Comparison of ENCODE assay signal across 20 cellular contexts in genomic region chr18:76730901-76731300, GRCh38.
DNase-seq lines count a peak whose midpoint lies in the region; ATAC-seq and TF ChIP-seq lines count a peak whose summit lies in the region.
"Had no signal": no experiment of that assay in that cellular context is flagged by ENCODE, and none has a peak within 500 bp of the region (broad histone marks: within the 10 kb centered on the region; RNA-seq: fewer than 3 reads in every experiment).

No MANE protein-coding gene starts in this region.

- peaks cover 0 to 13% (median 7%) of the 10 kb centered on the region in 10 experiments; a peak in 13 of 20 replicates for H3K4me1 ChIP-seq in BLaER1 treated with 17β-estradiol and CSF1 and Interleukin-3, amounts not matched to agents 10 nM and 100 nM
- H3K4me1 ChIP-seq in Loucy (ENCODE audit: insufficient read depth, low read length, poor library complexity, severe bottlenecking) = peaks cover 9% of the 10 kb centered on the region
- peaks cover 7% of the 10 kb centered on the region for H3K4me1 ChIP-seq in neural progenitor cell
- H3K4me1 ChIP-seq: HAP-1 had no signal

- in situ Hi-C loops in astrocyte of the spinal cord (cut with HindIII; ENCODE audit: low sequenced_read_pairs) = no loop called here

- H3K4me1 Mint-ChIP-seq in neural progenitor cell (peaks cover 10% of the 10 kb centered on the region), osteocyte (ENCODE audit: unreplicated experiment) (peaks cover 7% of the 10 kb centered on the region)
- H3K4me1 Mint-ChIP-seq: IgD-negative memory B cell had no signal

- no peak for ATAC-seq in HG03108 (IDR thresholded peaks at IDR 0.05; ENCODE audit: unreplicated experiment)
- ATAC-seq: CD8-positive, alpha-beta T cell; HepG2 had no signal

- peaks cover 5 to 34% (median 26%) of the 10 kb centered on the region in 11 experiments; a peak in 17 of 22 replicates for H3K9me3 ChIP-seq in BLaER1 treated with 17β-estradiol and CSF1 and Interleukin-3, amounts not matched to agents 10 nM and 100 nM (replicated peaks in 1 of 11)
- no peaks in the 10 kb centered on the region; the same call in 1 of the 2 replicates for H3K9me3 ChIP-seq in Loucy (ENCODE audit: insufficient read depth, low read depth, low read length)
- H3K9me3 ChIP-seq in neural progenitor cell (ENCODE audit: low read depth) = no peaks in the 10 kb centered on the region

- H3K27me3 Mint-ChIP-seq in neural progenitor cell (ENCODE audit: insufficient read depth, low read depth) (peaks cover 4% of the 10 kb centered on the region), osteocyte (ENCODE audit: unreplicated experiment) (peaks cover 13% of the 10 kb centered on the region)

- no peaks in the 10 kb centered on the region for H3K36me3 ChIP-seq in BLaER1 treated with 17β-estradiol and CSF1 and Interleukin-3, amounts not matched to agents 10 nM and 100 nM
- H3K36me3 ChIP-seq in Loucy (ENCODE audit: insufficient read depth, low read length) (no peaks in the 10 kb centered on the region), neural progenitor cell (no peaks in the 10 kb centered on the region)
- H3K36me3 ChIP-seq: HAP-1 had no signal

- H3K4me3 Mint-ChIP-seq in neural progenitor cell (no peak overlapping the region), osteocyte (ENCODE audit: unreplicated experiment) (no peak overlapping the region)
- H3K4me3 Mint-ChIP-seq: CD8-positive, alpha-beta T cell; IgD-negative memory B cell had no signal

- no peak overlapping the region for H3K27ac ChIP-seq in BLaER1 treated with 17β-estradiol and CSF1 and Interleukin-3, amounts not matched to agents 10 nM and 100 nM
- H3K27ac ChIP-seq in neural progenitor cell = no peak overlapping the region

- H3K27me3 ChIP-seq in BLaER1 treated with 17β-estradiol and CSF1 and Interleukin-3, amounts not matched to agents 10 nM and 100 nM = no peaks in the 10 kb centered on the region
- H3K27me3 ChIP-seq in Loucy (ENCODE audit: insufficient read depth, low read length, poor library complexity, severe bottlenecking) (no peaks in the 10 kb centered on the region), neural progenitor cell (no peaks in the 10 kb centered on the region)

- H3F3A ChIP-seq in Loucy (ENCODE audit: low read depth) = no peaks in the 10 kb centered on the region
- H3F3A ChIP-seq in neural progenitor cell (ENCODE audit: low read depth) = peaks cover 9% of the 10 kb centered on the region

- peak; percentile 28 for DNase-seq in astrocyte of the spinal cord (ENCODE audit: low read depth, low spot score)
- no peak for DNase-seq in neural progenitor cell (ENCODE audit: low spot score)
- no peak for DNase-seq in UCSD-AML1 (lab: John Stamatoyannopoulos, UW; ENCODE audit: unreplicated experiment)
- DNase-seq in D341Med (ENCODE audit: low spot score) = no peak
- DNase-seq in osteocyte (ENCODE audit: extremely low spot score, unreplicated experiment) = no peak
- DNase-seq: AML-193; Calu3; CD8-positive, alpha-beta T cell; DMS153; DMS79; GF-D8; GOT3; Karpas-422; KBM-7 had no signal

- H3K27ac Mint-ChIP-seq in neural progenitor cell = no peak overlapping the region
- H3K27ac Mint-ChIP-seq in osteocyte (ENCODE audit: unreplicated experiment) = no peak overlapping the region
- H3K27ac Mint-ChIP-seq: CD8-positive, alpha-beta T cell; IgD-negative memory B cell had no signal

- H3K79me2 ChIP-seq in Loucy (ENCODE audit: insufficient read depth, low read length) = no peaks in the 10 kb centered on the region
- no peaks in the 10 kb centered on the region for H3K79me2 ChIP-seq in neural progenitor cell (ENCODE audit: low read depth)

- TF ChIP-seq CTCF in Loucy (conservative IDR thresholded peaks at IDR 0.05; ENCODE audit: low read length) (no peak), astrocyte of the spinal cord (IDR thresholded peaks at IDR 0.05; ENCODE audit: low read depth, low read length) (no peak), neural progenitor cell (IDR thresholded peaks at IDR 0.05) (no peak), osteocyte (IDR thresholded peaks at IDR 0.05) (no peak)

- H4K20me1 ChIP-seq in BLaER1 treated with 17β-estradiol and CSF1 and Interleukin-3, amounts not matched to agents 10 nM and 100 nM = no peaks in the 10 kb centered on the region
- H4K20me1 ChIP-seq in Loucy (ENCODE audit: insufficient read depth, low read length, poor library complexity, severe bottlenecking) = no peaks in the 10 kb centered on the region
- H4K20me1 ChIP-seq in neural progenitor cell (ENCODE audit: low read depth) = no peaks in the 10 kb centered on the region

- no peaks in the 10 kb centered on the region for H3K36me3 Mint-ChIP-seq in neural progenitor cell
- no peaks in the 10 kb centered on the region for H3K36me3 Mint-ChIP-seq in osteocyte (ENCODE audit: unreplicated experiment)
- H3K36me3 Mint-ChIP-seq: CD8-positive, alpha-beta T cell; IgD-negative memory B cell had no signal

- 0 out of 2 replicates have a peak overlapping the region, but pooled peaks have one; percentile 28 for H2AFZ ChIP-seq in Loucy (ENCODE audit: low read length)
- H2AFZ ChIP-seq in neural progenitor cell (replicated peaks) = peak overlapping the region; percentile 96

- no peaks in the 10 kb centered on the region for H3K9me2 ChIP-seq in Loucy (replicated peaks; ENCODE audit: low read depth, low read length)

- no peak overlapping the region for H3K9ac ChIP-seq in BLaER1 treated with 17β-estradiol and CSF1 and Interleukin-3, amounts not matched to agents 10 nM and 100 nM
- H3K9ac ChIP-seq in Loucy (ENCODE audit: low read depth, low read length, poor library complexity, severe bottlenecking) (no peak overlapping the region), neural progenitor cell (no peak overlapping the region)

- peak overlapping the region in 9 of 11 experiments; percentile 25 to 66 (median 42); a peak in 17 of 22 replicates for H3K4me2 ChIP-seq in BLaER1 treated with 17β-estradiol and CSF1 and Interleukin-3, amounts not matched to agents 10 nM and 100 nM
- H3K4me2 ChIP-seq in Loucy (ENCODE audit: low read depth, low read length, poor library complexity, severe bottlenecking) (no peak overlapping the region), neural progenitor cell (no peak overlapping the region)

- H3K9me3 Mint-ChIP-seq in neural progenitor cell (peaks cover 29% of the 10 kb centered on the region), osteocyte (ENCODE audit: unreplicated experiment) (peaks cover 12% of the 10 kb centered on the region)

- no peak overlapping the region for H3K4me3 ChIP-seq in BLaER1 treated with 17β-estradiol and CSF1 and Interleukin-3, amounts not matched to agents 10 nM and 100 nM
- no peak overlapping the region for H3K4me3 ChIP-seq in Loucy (ENCODE audit: low read length, poor library complexity, severe bottlenecking)
- no peak overlapping the region for H3K4me3 ChIP-seq in astrocyte of the spinal cord (ENCODE audit: low read depth, low read length)
- no peak overlapping the region for H3K4me3 ChIP-seq in neural progenitor cell
- H3K4me3 ChIP-seq: HAP-1 had no signal

Comparison
In these comparisons a context has a peak if more than half of its experiments do, and no peak if none do; other contexts are left out.
1. H3K4me2 ChIP-seq: peak in BLaER1 treated with 17β-estradiol and CSF1 and Interleukin-3, amounts not matched to agents 10 nM and 100 nM (9 of 11); none in Loucy (single experiment) and neural progenitor cell (single experiment).